In genomic region chr5:39072915-39073758, GRCh38 we compare ENCODE assay signal across 7 cellular contexts. TPM values are rescaled to one million over a fixed set of nuclear protein-coding genes. Genes with fewer than 3 reads are reported as not detected.
DNase-seq lines count a peak whose midpoint lies in the region; ATAC-seq, FAIRE-seq and TF ChIP-seq lines count a peak whose summit lies in the region.

No MANE protein-coding gene starts in this region.

- DNase-seq in NCI-H1105 treated with DMSO at 0.1 percent for 48 hours (lab: John Stamatoyannopoulos, UW) (peak; percentile 58), UCSD-AML1 (lab: John Stamatoyannopoulos, UW; ENCODE audit: unreplicated experiment) (peak; percentile 71), kidney (no peak)
- DNase-seq in central memory CD4-positive, alpha-beta T cell = peak; percentile 67
- DNase-seq in stimulated activated CD4-positive, alpha-beta T cell treated with anti-CD3 and anti-CD28 coated beads, Interleukin-15, amount 100 ng/mL, for 24 hours = peak; percentile 64

- intact Hi-C loops in kidney (cut with DNase I) = no loop called here

- peak overlapping the region; percentile 93 to 94 for H3K4me3 ChIP-seq in kidney (ENCODE audit: low read length in 2 of 2)

- no peaks in the 10 kb centered on the region for H3K36me3 ChIP-seq in kidney (ENCODE audit: control insufficient read depth in 1 of 2, insufficient read depth in 2 of 2, low read length in 2 of 2)

- peaks cover 3 to 13% of the 10 kb centered on the region in 2 donors for H3K4me1 ChIP-seq in kidney (ENCODE audit: control insufficient read depth in 1 of 2, insufficient read depth in 1 of 2, low read depth in 1 of 2, low read length in 2 of 2)

- H3K9ac ChIP-seq in kidney (ENCODE audit: low read length in 2 of 2) = peak overlapping the region; percentile 21 to 87

- no peak for FAIRE-seq in kidney (lab: Jason Lieb, UNC)

- no peaks in the 10 kb centered on the region for H3K9me3 ChIP-seq in kidney (ENCODE audit: control insufficient read depth in 1 of 2, low read length in 2 of 2)

- peak overlapping the region; percentile 98 for H3K27ac ChIP-seq in kidney (ENCODE audit: low read depth in 2 of 2, low read length in 2 of 2)

- TF ChIP-seq CTCF in kidney (IDR thresholded peaks at IDR 0.05; ENCODE audit: borderline replicate concordance, extremely low read depth, insufficient read depth) = no peak

- ATAC-seq in GM18505 (IDR thresholded peaks at IDR 0.05; ENCODE audit: unreplicated experiment) = peak; percentile 41
- peak; percentile 38 for ATAC-seq in HG02642 (IDR thresholded peaks at IDR 0.05; ENCODE audit: poor library complexity, unreplicated experiment)

- peak; percentile 61 for TF ChIP-seq POLR2A in GM18505 (IDR thresholded peaks at IDR 0.05; ENCODE audit: borderline replicate concordance, extremely low read depth, insufficient read depth, insufficient read length)

RNA-seq across cellular contexts. Expression of gene RICTOR, which starts 1.1 kb away (rescaled TPM):
- 43.8 TPM for total RNA-seq in kidney
- 3.4 TPM for polyA plus RNA-seq in kidney (ENCODE audit: insufficient read depth, low read depth, low replicate concordance)
